Comparison of ENCODE assay signal across 26 cellular contexts in genomic region chr5:167721926-167722440, GRCh38.
"Had no signal": no experiment of that assay in that cellular context is flagged by ENCODE, and none has a peak within 500 bp of the region (broad histone marks: within the 10 kb centered on the region; RNA-seq: fewer than 3 reads in every experiment).

No MANE protein-coding gene starts in this region.

- H3K9me3 ChIP-seq: body of pancreas, MG63, SJCRH30 had no signal

- H3K4me1 ChIP-seq: body of pancreas, SJCRH30 had no signal

- H3K36me3 ChIP-seq: MG63, SJCRH30 had no signal

- H3K4me3 ChIP-seq: body of pancreas, MG63, SJCRH30 had no signal

- ATAC-seq: activated CD8-positive, alpha-beta memory T cell treated with anti-CD3 and anti-CD28 coated beads, Interleukin-2, amount 10 ng/mL, durations not matched to agents 7 days and 5 days; body of pancreas; Panc1; T-helper 17 cell had no signal

- DNase-seq: activated B cell treated with CpG ODN at 0.5 μM for 24 hours; activated CD4-positive, alpha-beta T cell treated with anti-CD3 and anti-CD28 coated beads for 1 hour; activated CD4-positive, alpha-beta T cell treated with anti-CD3 and anti-CD28 coated beads, Interleukin-2, amount 10 ng/mL, durations not matched to agents 24 days and 14 days; activated CD4-positive, alpha-beta T cell treated with anti-CD3 and anti-CD28 coated beads, Interleukin-2, amount 50 U/mL, for 48 hours; activated CD8-positive, alpha-beta memory T cell treated with anti-CD3 and anti-CD28 coated beads, Interleukin-2, amount 10 ng/mL, durations not matched to agents 7 days and 5 days; activated effector memory CD4-positive, alpha-beta T cell treated with Interleukin-2 at 50 U/mL for 16 hours; activated naive CD4-positive, alpha-beta T cell; activated T-cell treated with anti-CD3 and anti-CD28 coated beads, Interleukin-2, amount 50 U/mL, for 24 hours; aorta; body of pancreas; KG1; MG63; NCI-H1105; NCI-H1436; NCI-H1694 treated with DMSO at 0.1 percent for 48 hours; NCI-H2029 treated with DMSO at 0.1 percent for 48 hours; NCI-H446 treated with DMSO at 0.1 percent for 48 hours; NCI-H526; NCI-H82; Right ventricle myocardium superior; SJCRH30; T-helper 17 cell; T-helper 9 cell had no signal

- FAIRE-seq: TTC549 had no signal

- H3K27me3 ChIP-seq: MG63, SJCRH30 had no signal

- H3K27ac ChIP-seq: body of pancreas, RWPE1, SJCRH30 had no signal
